ENCODE assay signal across 1 cellular context in the genomic region with DNA sequence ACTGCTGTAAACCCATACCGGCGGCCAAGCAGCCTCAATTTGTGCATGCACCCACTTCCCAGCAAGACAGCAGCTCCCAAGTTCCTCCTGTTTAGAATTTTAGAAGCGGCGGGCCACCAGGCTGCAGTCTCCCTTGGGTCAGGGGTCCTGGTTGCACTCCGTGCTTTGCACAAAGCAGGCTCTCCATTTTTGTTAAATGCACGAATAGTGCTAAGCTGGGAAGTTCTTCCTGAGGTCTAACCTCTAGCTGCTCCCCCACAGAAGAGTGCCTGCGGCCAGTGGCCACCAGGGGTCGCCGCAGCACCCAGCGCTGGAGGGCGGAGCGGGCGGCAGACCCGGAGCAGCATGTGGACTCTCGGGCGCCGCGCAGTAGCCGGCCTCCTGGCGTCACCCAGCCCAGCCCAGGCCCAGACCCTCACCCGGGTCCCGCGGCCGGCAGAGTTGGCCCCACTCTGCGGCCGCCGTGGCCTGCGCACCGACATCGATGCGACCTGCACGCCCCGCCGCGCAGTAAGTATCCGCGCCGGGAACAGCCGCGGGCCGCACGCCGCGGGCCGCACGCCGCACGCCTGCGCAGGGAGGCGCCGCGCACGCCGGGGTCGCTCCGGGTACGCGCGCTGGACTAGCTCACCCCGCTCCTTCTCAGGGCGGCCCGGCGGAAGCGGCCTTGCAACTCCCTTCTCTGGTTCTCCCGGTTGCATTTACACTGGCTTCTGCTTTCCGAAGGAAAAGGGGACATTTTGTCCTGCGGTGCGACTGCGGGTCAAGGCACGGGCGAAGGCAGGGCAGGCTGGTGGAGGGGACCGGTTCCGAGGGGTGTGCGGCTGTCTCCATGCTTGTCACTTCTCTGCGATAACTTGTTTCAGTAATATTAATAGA.
A peak's percentile ranks its signal among the peaks of the same experiment; 100 is the strongest.
TF ChIP-seq lines count a peak whose summit lies in the region.

A gene (plus strand): TSS at position 315 of the 879 bp plus-strand sequence. CDS start 31 bp downstream, at position 346.

TF ChIP-seq in K562, 482 proteins besides CTCF, POLR2A, EP300 and RAD21 (continued from another document and continues in another):
- TF ChIP-seq CBX1 (IDR thresholded peaks at IDR 0.05; ENCODE audit: low read depth) (peak; percentile 96), POLR2G (IDR thresholded peaks at IDR 0.05; ENCODE audit: low read depth, low read length) (peak; percentile 91), HDAC3 (IDR thresholded peaks at IDR 0.05; ENCODE audit: borderline replicate concordance, partially characterized antibody) (no peak), RCOR1 (IDR thresholded peaks at IDR 0.05; ENCODE audit: borderline replicate concordance in 1 of 2, low read depth in 2 of 2, low read length in 2 of 2) (peak in 1 of 2 experiments; percentile 97; a peak in 3 of 4 replicates), SMC3 (conservative IDR thresholded peaks at IDR 0.05; ENCODE audit: insufficient read depth, low read depth, low read length) (peak; percentile 69), NFE2 (IDR thresholded peaks at IDR 0.05; ENCODE audit: low read depth) (no peak), MYC (IDR thresholded peaks at IDR 0.05; ENCODE audit: low read depth, low read length) (peak; percentile 95), MYC (CRISPR knock-in tag; IDR thresholded peaks at IDR 0.05; ENCODE audit: borderline replicate concordance, low read depth) (no peak), HIVEP1 (CRISPR knock-in tag; IDR thresholded peaks at IDR 0.05) (no peak), GATAD2B (IDR thresholded peaks at IDR 0.05; ENCODE audit: borderline replicate concordance) (peak; percentile 87), TEAD4 (IDR thresholded peaks at IDR 0.05; ENCODE audit: low read length) (peak; percentile 11; the same call in 1 of the 2 replicates), TEAD4 (CRISPR knock-in tag; IDR thresholded peaks at IDR 0.05; ENCODE audit: borderline replicate concordance) (no peak), ZFX (CRISPR knock-in tag; IDR thresholded peaks at IDR 0.05) (peak; percentile 88), ZBTB7A (IDR thresholded peaks at IDR 0.05; ENCODE audit: borderline replicate concordance, control insufficient read depth, low read depth, low read length) (peak; percentile 76; the same call in 1 of the 2 replicates), RB1 (IDR thresholded peaks at IDR 0.05; ENCODE audit: low read depth) (peak; percentile 91), SIN3A (IDR thresholded peaks at IDR 0.05; ENCODE audit: borderline replicate concordance in 2 of 2, control insufficient read depth in 1 of 2, low read depth in 2 of 2, low read length in 2 of 2) (peak in 1 of 2 experiments; percentile 71; a peak in 1 of 4 replicates), SMARCA5 (IDR thresholded peaks at IDR 0.05) (peak; percentile 98), CBX3 (IDR thresholded peaks at IDR 0.05; ENCODE audit: borderline replicate concordance in 1 of 2, low read length in 2 of 2) (peak in 1 of 2 experiments; percentile 92; a peak in 1 of 3 replicates), HCFC1 (IDR thresholded peaks at IDR 0.05; ENCODE audit: low read depth, low read length) (peak; percentile 54)
- TF ChIP-seq, protein P1, sequence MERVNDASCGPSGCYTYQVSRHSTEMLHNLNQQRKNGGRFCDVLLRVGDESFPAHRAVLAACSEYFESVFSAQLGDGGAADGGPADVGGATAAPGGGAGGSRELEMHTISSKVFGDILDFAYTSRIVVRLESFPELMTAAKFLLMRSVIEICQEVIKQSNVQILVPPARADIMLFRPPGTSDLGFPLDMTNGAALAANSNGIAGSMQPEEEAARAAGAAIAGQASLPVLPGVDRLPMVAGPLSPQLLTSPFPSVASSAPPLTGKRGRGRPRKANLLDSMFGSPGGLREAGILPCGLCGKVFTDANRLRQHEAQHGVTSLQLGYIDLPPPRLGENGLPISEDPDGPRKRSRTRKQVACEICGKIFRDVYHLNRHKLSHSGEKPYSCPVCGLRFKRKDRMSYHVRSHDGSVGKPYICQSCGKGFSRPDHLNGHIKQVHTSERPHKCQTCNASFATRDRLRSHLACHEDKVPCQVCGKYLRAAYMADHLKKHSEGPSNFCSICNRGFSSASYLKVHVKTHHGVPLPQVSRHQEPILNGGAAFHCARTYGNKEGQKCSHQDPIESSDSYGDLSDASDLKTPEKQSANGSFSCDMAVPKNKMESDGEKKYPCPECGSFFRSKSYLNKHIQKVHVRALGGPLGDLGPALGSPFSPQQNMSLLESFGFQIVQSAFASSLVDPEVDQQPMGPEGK (CRISPR knock-in tag; IDR thresholded peaks at IDR 0.05; ENCODE audit: borderline replicate concordance): no peak
- TF ChIP-seq, protein P2, sequence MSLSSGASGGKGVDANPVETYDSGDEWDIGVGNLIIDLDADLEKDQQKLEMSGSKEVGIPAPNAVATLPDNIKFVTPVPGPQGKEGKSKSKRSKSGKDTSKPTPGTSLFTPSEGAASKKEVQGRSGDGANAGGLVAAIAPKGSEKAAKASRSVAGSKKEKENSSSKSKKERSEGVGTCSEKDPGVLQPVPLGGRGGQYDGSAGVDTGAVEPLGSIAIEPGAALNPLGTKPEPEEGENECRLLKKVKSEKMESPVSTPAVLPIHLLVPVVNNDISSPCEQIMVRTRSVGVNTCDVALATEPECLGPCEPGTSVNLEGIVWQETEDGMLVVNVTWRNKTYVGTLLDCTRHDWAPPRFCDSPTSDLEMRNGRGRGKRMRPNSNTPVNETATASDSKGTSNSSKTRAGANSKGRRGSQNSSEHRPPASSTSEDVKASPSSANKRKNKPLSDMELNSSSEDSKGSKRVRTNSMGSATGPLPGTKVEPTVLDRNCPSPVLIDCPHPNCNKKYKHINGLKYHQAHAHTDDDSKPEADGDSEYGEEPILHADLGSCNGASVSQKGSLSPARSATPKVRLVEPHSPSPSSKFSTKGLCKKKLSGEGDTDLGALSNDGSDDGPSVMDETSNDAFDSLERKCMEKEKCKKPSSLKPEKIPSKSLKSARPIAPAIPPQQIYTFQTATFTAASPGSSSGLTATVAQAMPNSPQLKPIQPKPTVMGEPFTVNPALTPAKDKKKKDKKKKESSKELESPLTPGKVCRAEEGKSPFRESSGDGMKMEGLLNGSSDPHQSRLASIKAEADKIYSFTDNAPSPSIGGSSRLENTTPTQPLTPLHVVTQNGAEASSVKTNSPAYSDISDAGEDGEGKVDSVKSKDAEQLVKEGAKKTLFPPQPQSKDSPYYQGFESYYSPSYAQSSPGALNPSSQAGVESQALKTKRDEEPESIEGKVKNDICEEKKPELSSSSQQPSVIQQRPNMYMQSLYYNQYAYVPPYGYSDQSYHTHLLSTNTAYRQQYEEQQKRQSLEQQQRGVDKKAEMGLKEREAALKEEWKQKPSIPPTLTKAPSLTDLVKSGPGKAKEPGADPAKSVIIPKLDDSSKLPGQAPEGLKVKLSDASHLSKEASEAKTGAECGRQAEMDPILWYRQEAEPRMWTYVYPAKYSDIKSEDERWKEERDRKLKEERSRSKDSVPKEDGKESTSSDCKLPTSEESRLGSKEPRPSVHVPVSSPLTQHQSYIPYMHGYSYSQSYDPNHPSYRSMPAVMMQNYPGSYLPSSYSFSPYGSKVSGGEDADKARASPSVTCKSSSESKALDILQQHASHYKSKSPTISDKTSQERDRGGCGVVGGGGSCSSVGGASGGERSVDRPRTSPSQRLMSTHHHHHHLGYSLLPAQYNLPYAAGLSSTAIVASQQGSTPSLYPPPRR (CRISPR knock-in tag; IDR thresholded peaks at IDR 0.05; ENCODE audit: borderline replicate concordance): no peak
- TF ChIP-seq, protein P3, sequence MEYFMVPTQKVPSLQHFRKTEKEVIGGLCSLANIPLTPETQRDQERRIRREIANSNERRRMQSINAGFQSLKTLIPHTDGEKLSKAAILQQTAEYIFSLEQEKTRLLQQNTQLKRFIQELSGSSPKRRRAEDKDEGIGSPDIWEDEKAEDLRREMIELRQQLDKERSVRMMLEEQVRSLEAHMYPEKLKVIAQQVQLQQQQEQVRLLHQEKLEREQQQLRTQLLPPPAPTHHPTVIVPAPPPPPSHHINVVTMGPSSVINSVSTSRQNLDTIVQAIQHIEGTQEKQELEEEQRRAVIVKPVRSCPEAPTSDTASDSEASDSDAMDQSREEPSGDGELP (CRISPR knock-in tag; IDR thresholded peaks at IDR 0.05; ENCODE audit: borderline replicate concordance): peak; percentile 53; the same call in 1 of the 2 replicates
- TF ChIP-seq, protein P4, sequence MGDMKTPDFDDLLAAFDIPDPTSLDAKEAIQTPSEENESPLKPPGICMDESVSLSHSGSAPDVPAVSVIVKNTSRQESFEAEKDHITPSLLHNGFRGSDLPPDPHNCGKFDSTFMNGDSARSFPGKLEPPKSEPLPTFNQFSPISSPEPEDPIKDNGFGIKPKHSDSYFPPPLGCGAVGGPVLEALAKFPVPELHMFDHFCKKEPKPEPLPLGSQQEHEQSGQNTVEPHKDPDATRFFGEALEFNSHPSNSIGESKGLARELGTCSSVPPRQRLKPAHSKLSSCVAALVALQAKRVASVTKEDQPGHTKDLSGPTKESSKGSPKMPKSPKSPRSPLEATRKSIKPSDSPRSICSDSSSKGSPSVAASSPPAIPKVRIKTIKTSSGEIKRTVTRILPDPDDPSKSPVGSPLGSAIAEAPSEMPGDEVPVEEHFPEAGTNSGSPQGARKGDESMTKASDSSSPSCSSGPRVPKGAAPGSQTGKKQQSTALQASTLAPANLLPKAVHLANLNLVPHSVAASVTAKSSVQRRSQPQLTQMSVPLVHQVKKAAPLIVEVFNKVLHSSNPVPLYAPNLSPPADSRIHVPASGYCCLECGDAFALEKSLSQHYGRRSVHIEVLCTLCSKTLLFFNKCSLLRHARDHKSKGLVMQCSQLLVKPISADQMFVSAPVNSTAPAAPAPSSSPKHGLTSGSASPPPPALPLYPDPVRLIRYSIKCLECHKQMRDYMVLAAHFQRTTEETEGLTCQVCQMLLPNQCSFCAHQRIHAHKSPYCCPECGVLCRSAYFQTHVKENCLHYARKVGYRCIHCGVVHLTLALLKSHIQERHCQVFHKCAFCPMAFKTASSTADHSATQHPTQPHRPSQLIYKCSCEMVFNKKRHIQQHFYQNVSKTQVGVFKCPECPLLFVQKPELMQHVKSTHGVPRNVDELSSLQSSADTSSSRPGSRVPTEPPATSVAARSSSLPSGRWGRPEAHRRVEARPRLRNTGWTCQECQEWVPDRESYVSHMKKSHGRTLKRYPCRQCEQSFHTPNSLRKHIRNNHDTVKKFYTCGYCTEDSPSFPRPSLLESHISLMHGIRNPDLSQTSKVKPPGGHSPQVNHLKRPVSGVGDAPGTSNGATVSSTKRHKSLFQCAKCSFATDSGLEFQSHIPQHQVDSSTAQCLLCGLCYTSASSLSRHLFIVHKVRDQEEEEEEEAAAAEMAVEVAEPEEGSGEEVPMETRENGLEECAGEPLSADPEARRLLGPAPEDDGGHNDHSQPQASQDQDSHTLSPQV (IDR thresholded peaks at IDR 0.05): peak; percentile 76; the same call in 1 of the 2 replicates
- TF ChIP-seq, protein P5, sequence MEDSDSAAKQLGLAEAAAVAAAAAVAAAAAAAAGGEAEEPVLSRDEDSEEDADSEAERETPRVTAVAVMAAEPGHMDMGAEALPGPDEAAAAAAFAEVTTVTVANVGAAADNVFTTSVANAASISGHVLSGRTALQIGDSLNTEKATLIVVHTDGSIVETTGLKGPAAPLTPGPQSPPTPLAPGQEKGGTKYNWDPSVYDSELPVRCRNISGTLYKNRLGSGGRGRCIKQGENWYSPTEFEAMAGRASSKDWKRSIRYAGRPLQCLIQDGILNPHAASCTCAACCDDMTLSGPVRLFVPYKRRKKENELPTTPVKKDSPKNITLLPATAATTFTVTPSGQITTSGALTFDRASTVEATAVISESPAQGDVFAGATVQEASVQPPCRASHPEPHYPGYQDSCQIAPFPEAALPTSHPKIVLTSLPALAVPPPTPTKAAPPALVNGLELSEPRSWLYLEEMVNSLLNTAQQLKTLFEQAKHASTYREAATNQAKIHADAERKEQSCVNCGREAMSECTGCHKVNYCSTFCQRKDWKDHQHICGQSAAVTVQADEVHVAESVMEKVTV (CRISPR knock-in tag; IDR thresholded peaks at IDR 0.05): peak; percentile 49; the same call in 1 of the 2 replicates
- TF ChIP-seq, protein P6, sequence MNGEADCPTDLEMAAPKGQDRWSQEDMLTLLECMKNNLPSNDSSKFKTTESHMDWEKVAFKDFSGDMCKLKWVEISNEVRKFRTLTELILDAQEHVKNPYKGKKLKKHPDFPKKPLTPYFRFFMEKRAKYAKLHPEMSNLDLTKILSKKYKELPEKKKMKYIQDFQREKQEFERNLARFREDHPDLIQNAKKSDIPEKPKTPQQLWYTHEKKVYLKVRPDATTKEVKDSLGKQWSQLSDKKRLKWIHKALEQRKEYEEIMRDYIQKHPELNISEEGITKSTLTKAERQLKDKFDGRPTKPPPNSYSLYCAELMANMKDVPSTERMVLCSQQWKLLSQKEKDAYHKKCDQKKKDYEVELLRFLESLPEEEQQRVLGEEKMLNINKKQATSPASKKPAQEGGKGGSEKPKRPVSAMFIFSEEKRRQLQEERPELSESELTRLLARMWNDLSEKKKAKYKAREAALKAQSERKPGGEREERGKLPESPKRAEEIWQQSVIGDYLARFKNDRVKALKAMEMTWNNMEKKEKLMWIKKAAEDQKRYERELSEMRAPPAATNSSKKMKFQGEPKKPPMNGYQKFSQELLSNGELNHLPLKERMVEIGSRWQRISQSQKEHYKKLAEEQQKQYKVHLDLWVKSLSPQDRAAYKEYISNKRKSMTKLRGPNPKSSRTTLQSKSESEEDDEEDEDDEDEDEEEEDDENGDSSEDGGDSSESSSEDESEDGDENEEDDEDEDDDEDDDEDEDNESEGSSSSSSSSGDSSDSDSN (IDR thresholded peaks at IDR 0.05; ENCODE audit: borderline replicate concordance in 1 of 2, low read depth in 2 of 2, low read length in 2 of 2): peak; percentile 9 to 76; a peak in 1 of 4 replicates
- TF ChIP-seq, protein P7, sequence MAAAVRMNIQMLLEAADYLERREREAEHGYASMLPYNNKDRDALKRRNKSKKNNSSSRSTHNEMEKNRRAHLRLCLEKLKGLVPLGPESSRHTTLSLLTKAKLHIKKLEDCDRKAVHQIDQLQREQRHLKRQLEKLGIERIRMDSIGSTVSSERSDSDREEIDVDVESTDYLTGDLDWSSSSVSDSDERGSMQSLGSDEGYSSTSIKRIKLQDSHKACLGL (CRISPR knock-in tag; IDR thresholded peaks at IDR 0.05; ENCODE audit: borderline replicate concordance, poor library complexity, severe bottlenecking): peak; percentile 11
- TF ChIP-seq, protein P8, sequence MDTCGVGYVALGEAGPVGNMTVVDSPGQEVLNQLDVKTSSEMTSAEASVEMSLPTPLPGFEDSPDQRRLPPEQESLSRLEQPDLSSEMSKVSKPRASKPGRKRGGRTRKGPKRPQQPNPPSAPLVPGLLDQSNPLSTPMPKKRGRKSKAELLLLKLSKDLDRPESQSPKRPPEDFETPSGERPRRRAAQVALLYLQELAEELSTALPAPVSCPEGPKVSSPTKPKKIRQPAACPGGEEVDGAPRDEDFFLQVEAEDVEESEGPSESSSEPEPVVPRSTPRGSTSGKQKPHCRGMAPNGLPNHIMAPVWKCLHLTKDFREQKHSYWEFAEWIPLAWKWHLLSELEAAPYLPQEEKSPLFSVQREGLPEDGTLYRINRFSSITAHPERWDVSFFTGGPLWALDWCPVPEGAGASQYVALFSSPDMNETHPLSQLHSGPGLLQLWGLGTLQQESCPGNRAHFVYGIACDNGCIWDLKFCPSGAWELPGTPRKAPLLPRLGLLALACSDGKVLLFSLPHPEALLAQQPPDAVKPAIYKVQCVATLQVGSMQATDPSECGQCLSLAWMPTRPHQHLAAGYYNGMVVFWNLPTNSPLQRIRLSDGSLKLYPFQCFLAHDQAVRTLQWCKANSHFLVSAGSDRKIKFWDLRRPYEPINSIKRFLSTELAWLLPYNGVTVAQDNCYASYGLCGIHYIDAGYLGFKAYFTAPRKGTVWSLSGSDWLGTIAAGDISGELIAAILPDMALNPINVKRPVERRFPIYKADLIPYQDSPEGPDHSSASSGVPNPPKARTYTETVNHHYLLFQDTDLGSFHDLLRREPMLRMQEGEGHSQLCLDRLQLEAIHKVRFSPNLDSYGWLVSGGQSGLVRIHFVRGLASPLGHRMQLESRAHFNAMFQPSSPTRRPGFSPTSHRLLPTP (IDR thresholded peaks at IDR 0.05; ENCODE audit: borderline replicate concordance, extremely low read depth, insufficient read length): no peak
- TF ChIP-seq, protein P9, sequence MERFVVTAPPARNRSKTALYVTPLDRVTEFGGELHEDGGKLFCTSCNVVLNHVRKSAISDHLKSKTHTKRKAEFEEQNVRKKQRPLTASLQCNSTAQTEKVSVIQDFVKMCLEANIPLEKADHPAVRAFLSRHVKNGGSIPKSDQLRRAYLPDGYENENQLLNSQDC (CRISPR knock-in tag; IDR thresholded peaks at IDR 0.05): 0 out of 2 replicates have a peak, but pooled peaks have one; percentile 18
